In genomic region chr15:92082217-92082843, GRCh38 we compare ENCODE assay signal across 8 cellular contexts.
DNase-seq lines count a peak whose midpoint lies in the region; ATAC-seq and TF ChIP-seq lines count a peak whose summit lies in the region.

No MANE protein-coding gene starts in this region.

- TF ChIP-seq CTCF in C4-2B (conservative IDR thresholded peaks at IDR 0.05) (peak; percentile 93), brain microvascular endothelial cell (IDR thresholded peaks at IDR 0.05; ENCODE audit: low read depth, low read length, missing control alignments) (peak; percentile 93)

- in situ Hi-C loops in brain microvascular endothelial cell (cut with HindIII; ENCODE audit: low pct_ligation_motif_present, low sequenced_read_pairs) = no loop called here

- peak; percentile 65 for DNase-seq in NAMALWA (ENCODE audit: low spot score)
- peak; percentile 58 for DNase-seq in SW480 (ENCODE audit: low spot score)
- DNase-seq in brain microvascular endothelial cell = peak; percentile 64
- DNase-seq in inferior parietal cortex (ENCODE audit: extremely low spot score) = peak; percentile 88
- peak; percentile 73 for DNase-seq in stimulated activated CD4-positive, alpha-beta T cell treated with anti-CD3 and anti-CD28 coated beads, Interleukin-15, amount 100 ng/mL, for 24 hours

- ATAC-seq in GM19351 (IDR thresholded peaks at IDR 0.05; ENCODE audit: unreplicated experiment) (peak; percentile 62), HG03097 (IDR thresholded peaks at IDR 0.05; ENCODE audit: low FRiP score, unreplicated experiment) (no peak)

- H3K27me3 ChIP-seq in brain microvascular endothelial cell (replicated peaks) = no peaks in the 10 kb centered on the region

- H3K27ac ChIP-seq in C4-2B (no peak overlapping the region), brain microvascular endothelial cell (no peak overlapping the region)

- no peak overlapping the region for H3K4me3 ChIP-seq in brain microvascular endothelial cell (ENCODE audit: low read depth, low read length)

- no peaks in the 10 kb centered on the region for H3K36me3 ChIP-seq in brain microvascular endothelial cell (replicated peaks)
